Comparison of ENCODE assay signal across 12 cellular contexts in genomic region chr12:48285751-48286650, GRCh38.
DNase-seq lines count a peak whose midpoint lies in the region; ATAC-seq and TF ChIP-seq lines count a peak whose summit lies in the region.
"Had no signal": no experiment of that assay in that cellular context is flagged by ENCODE, and none has a peak within 500 bp of the region (broad histone marks: within the 10 kb centered on the region; RNA-seq: fewer than 3 reads in every experiment).

No MANE protein-coding gene starts in this region.

- no peaks in the 10 kb centered on the region for H3K9me3 Mint-ChIP-seq in activated CD8-positive, alpha-beta memory T cell treated with anti-CD3 and anti-CD28 coated beads, Interleukin-2, amount 10 ng/mL, durations not matched to agents 7 days and 5 days (ENCODE audit: low read depth)
- peaks cover 2% of the 10 kb centered on the region for H3K9me3 Mint-ChIP-seq in activated CD8-positive, alpha-beta T cell treated with anti-CD3 and anti-CD28 coated beads for 36 hours
- H3K9me3 Mint-ChIP-seq in naive thymus-derived CD8-positive, alpha-beta T cell = peaks cover 0 to 9% (median 0%) of the 10 kb centered on the region in 9 donors

- H3K27ac ChIP-seq in Karpas-422 (ENCODE audit: low read length) = no peak overlapping the region
- H3K27ac ChIP-seq in testis = no peak overlapping the region
- H3K27ac ChIP-seq: SK-N-MC had no signal

- H3K4me1 Mint-ChIP-seq in activated CD8-positive, alpha-beta memory T cell treated with anti-CD3 and anti-CD28 coated beads, Interleukin-2, amount 10 ng/mL, durations not matched to agents 7 days and 5 days = peaks cover 12% of the 10 kb centered on the region
- H3K4me1 Mint-ChIP-seq in activated CD8-positive, alpha-beta T cell treated with anti-CD3 and anti-CD28 coated beads for 36 hours (ENCODE audit: low read depth) = peaks cover 12% of the 10 kb centered on the region
- peaks cover 9 to 20% (median 17%) of the 10 kb centered on the region in 4 donors for H3K4me1 Mint-ChIP-seq in naive thymus-derived CD8-positive, alpha-beta T cell

- POLR2A ChIA-PET in activated CD8-positive, alpha-beta T cell treated with anti-CD3 and anti-CD28 coated beads for 36 hours (lab: Charles Lee) = interaction anchor here (0.7 kb wide), 1 partner anchor 199 kb away, joined by 3 read pairs; no protein-coding TSS in a partner anchor
- POLR2A ChIA-PET in naive thymus-derived CD8-positive, alpha-beta T cell (lab: Charles Lee) = interaction anchor here (0.5 to 1.8 kb wide), 4 partner anchors 10 to 90 kb away, joined by 3 to 6 read pairs (median 4); partner anchors contain the start of gene ZNF641

- H3K4me2 ChIP-seq in Karpas-422 (ENCODE audit: low read depth, low read length, poor library complexity, severe bottlenecking) = peak overlapping the region; percentile 19

- H3K36me3 Mint-ChIP-seq in activated CD8-positive, alpha-beta memory T cell treated with anti-CD3 and anti-CD28 coated beads, Interleukin-2, amount 10 ng/mL, durations not matched to agents 7 days and 5 days = no peaks in the 10 kb centered on the region
- no peaks in the 10 kb centered on the region for H3K36me3 Mint-ChIP-seq in activated CD8-positive, alpha-beta T cell treated with anti-CD3 and anti-CD28 coated beads for 36 hours (ENCODE audit: low read depth)
- H3K36me3 Mint-ChIP-seq in naive thymus-derived CD8-positive, alpha-beta T cell = peaks cover 0 to 2% (median 0%) of the 10 kb centered on the region in 3 donors

- H3K27me3 ChIP-seq in Karpas-422 (ENCODE audit: low read length) (no peaks in the 10 kb centered on the region), testis (no peaks in the 10 kb centered on the region)

- H3K4me1 ChIP-seq in Karpas-422 (ENCODE audit: low read length) = no peaks in the 10 kb centered on the region
- H3K4me1 ChIP-seq in testis = no peaks in the 10 kb centered on the region

- peak; percentile 58 for ATAC-seq in activated CD8-positive, alpha-beta memory T cell treated with anti-CD3 and anti-CD28 coated beads, Interleukin-2, amount 10 ng/mL, durations not matched to agents 7 days and 5 days
- ATAC-seq in activated CD8-positive, alpha-beta T cell treated with anti-CD3 and anti-CD28 coated beads for 36 hours = peak; percentile 94
- peak; percentile 84 to 96 for ATAC-seq in naive thymus-derived CD8-positive, alpha-beta T cell
- no peak for ATAC-seq in HG03565 (IDR thresholded peaks at IDR 0.05; ENCODE audit: unreplicated experiment)
- ATAC-seq: sciatic nerve had no signal

- peak overlapping the region; percentile 49; the same call in 1 of the 2 replicates for H2AFZ ChIP-seq in Karpas-422 (ENCODE audit: low read length)

- no peak overlapping the region for H3K4me3 ChIP-seq in Karpas-422 (ENCODE audit: low read length)
- no peak overlapping the region for H3K4me3 ChIP-seq in testis
- H3K4me3 ChIP-seq: SK-N-MC had no signal

- H3K27me3 Mint-ChIP-seq in activated CD8-positive, alpha-beta memory T cell treated with anti-CD3 and anti-CD28 coated beads, Interleukin-2, amount 10 ng/mL, durations not matched to agents 7 days and 5 days = peaks cover 15% of the 10 kb centered on the region
- peaks cover 2% of the 10 kb centered on the region for H3K27me3 Mint-ChIP-seq in activated CD8-positive, alpha-beta T cell treated with anti-CD3 and anti-CD28 coated beads for 36 hours
- H3K27me3 Mint-ChIP-seq in naive thymus-derived CD8-positive, alpha-beta T cell = peaks cover 0 to 10% (median 0%) of the 10 kb centered on the region in 5 donors

- no peaks in the 10 kb centered on the region for H3K9me2 ChIP-seq in Karpas-422 (replicated peaks; ENCODE audit: insufficient read depth, low read length)

- no peaks in the 10 kb centered on the region for H3K79me2 ChIP-seq in Karpas-422 (ENCODE audit: low read length)

- no peaks in the 10 kb centered on the region for H4K20me1 ChIP-seq in Karpas-422 (ENCODE audit: insufficient read depth, low read depth, low read length)

- no peak overlapping the region for H3K9ac ChIP-seq in Karpas-422 (ENCODE audit: low read length)

- H3K9me3 ChIP-seq in Karpas-422 (ENCODE audit: low read length) (no peaks in the 10 kb centered on the region), testis (no peaks in the 10 kb centered on the region)

- H3K36me3 ChIP-seq in Karpas-422 (ENCODE audit: insufficient read depth, low read length) = no peaks in the 10 kb centered on the region
- no peaks in the 10 kb centered on the region for H3K36me3 ChIP-seq in testis (ENCODE audit: low read depth, missing control alignments)

- 65 to 80% methylated on average over 2 of the region's 2 CpGs for WGBS in testis, 2 donors

- TF ChIP-seq POLR2A in testis (IDR thresholded peaks at IDR 0.05) = no peak

- no peak overlapping the region for H3K4me3 Mint-ChIP-seq in activated CD8-positive, alpha-beta memory T cell treated with anti-CD3 and anti-CD28 coated beads, Interleukin-2, amount 10 ng/mL, durations not matched to agents 7 days and 5 days
- H3K4me3 Mint-ChIP-seq in activated CD8-positive, alpha-beta T cell treated with anti-CD3 and anti-CD28 coated beads for 36 hours = no peak overlapping the region
- peak overlapping the region in 9 of 10 donors; percentile 29 to 66 (median 46) for H3K4me3 Mint-ChIP-seq in naive thymus-derived CD8-positive, alpha-beta T cell

- peak overlapping the region; percentile 48 for H3K27ac Mint-ChIP-seq in activated CD8-positive, alpha-beta memory T cell treated with anti-CD3 and anti-CD28 coated beads, Interleukin-2, amount 10 ng/mL, durations not matched to agents 7 days and 5 days
- peak overlapping the region; percentile 79 for H3K27ac Mint-ChIP-seq in activated CD8-positive, alpha-beta T cell treated with anti-CD3 and anti-CD28 coated beads for 36 hours
- peak overlapping the region; percentile 69 to 95 (median 88) for H3K27ac Mint-ChIP-seq in naive thymus-derived CD8-positive, alpha-beta T cell

- CTCF ChIA-PET in activated CD8-positive, alpha-beta memory T cell treated with anti-CD3 and anti-CD28 coated beads, Interleukin-2, amount 10 ng/mL, durations not matched to agents 7 days and 5 days (lab: Charles Lee) = interaction anchor here (2.3 kb wide), 1 partner anchor 332 kb away, joined by 5 read pairs; no protein-coding TSS in a partner anchor
- CTCF ChIA-PET in activated CD8-positive, alpha-beta T cell treated with anti-CD3 and anti-CD28 coated beads for 36 hours (lab: Charles Lee) = interaction anchor here (0.7 to 1.3 kb wide), 8 partner anchors 18 to 332 kb away, joined by 3 to 5 read pairs (median 3); no protein-coding TSS in a partner anchor

- peak; percentile 52 for DNase-seq in activated CD8-positive, alpha-beta memory T cell treated with anti-CD3 and anti-CD28 coated beads, Interleukin-2, amount 10 ng/mL, durations not matched to agents 7 days and 5 days
- no peak for DNase-seq in activated CD8-positive, alpha-beta memory T cell treated with anti-CD3 and anti-CD28 coated beads, Interleukin-2, amount 50 U/mL, for 48 hours
- peak; percentile 52 for DNase-seq in Karpas-422
- DNase-seq in activated CD8-positive, alpha-beta T cell treated with anti-CD3 and anti-CD28 coated beads for 36 hours = peak; percentile 51
- peak in 7 of 10 donors; percentile 1 to 70 (median 45) for DNase-seq in naive thymus-derived CD8-positive, alpha-beta T cell
- no peak for DNase-seq in GM20000 (ENCODE audit: low spot score)
- no peak for DNase-seq in testis
- DNase-seq: NCI-H1694, NCI-H748 treated with DMSO at 0.1 percent for 48 hours had no signal

- TF ChIP-seq CTCF in activated CD8-positive, alpha-beta T cell treated with anti-CD3 and anti-CD28 coated beads for 36 hours (IDR thresholded peaks at IDR 0.05) = no peak
- TF ChIP-seq CTCF in GM20000 (IDR thresholded peaks at IDR 0.05; ENCODE audit: extremely low read depth, missing control alignments) (no peak), testis (IDR thresholded peaks at IDR 0.05) (no peak)

- intact Hi-C loops in activated CD8-positive, alpha-beta T cell treated with anti-CD3 and anti-CD28 coated beads for 36 hours (cut with micrococcal nuclease) = no loop called here
- intact Hi-C loops in testis (cut with DNase I; ENCODE audit: low total_unique reads) = no loop called here

Comparison
In these comparisons a context has a peak if more than half of its experiments do, and no peak if none do; other contexts are left out.
1. DNase-seq: peak in activated CD8-positive, alpha-beta memory T cell treated with anti-CD3 and anti-CD28 coated beads, Interleukin-2, amount 10 ng/mL, durations not matched to agents 7 days and 5 days (single experiment), Karpas-422 (single experiment), activated CD8-positive, alpha-beta T cell treated with anti-CD3 and anti-CD28 coated beads for 36 hours (single experiment) and naive thymus-derived CD8-positive, alpha-beta T cell (7 of 10); none in activated CD8-positive, alpha-beta memory T cell treated with anti-CD3 and anti-CD28 coated beads, Interleukin-2, amount 50 U/mL, for 48 hours (single experiment), GM20000 (single experiment) and testis (single experiment).
2. H3K4me3 Mint-ChIP-seq: peak in naive thymus-derived CD8-positive, alpha-beta T cell (9 of 10); none in activated CD8-positive, alpha-beta memory T cell treated with anti-CD3 and anti-CD28 coated beads, Interleukin-2, amount 10 ng/mL, durations not matched to agents 7 days and 5 days (single experiment) and activated CD8-positive, alpha-beta T cell treated with anti-CD3 and anti-CD28 coated beads for 36 hours (single experiment).
3. Peak in every context shown above with its lines, with median percentiles within 50 percentile points of each other: H3K27ac Mint-ChIP-seq.